ENCODE assay signal across 8 cellular contexts in the genomic region with DNA sequence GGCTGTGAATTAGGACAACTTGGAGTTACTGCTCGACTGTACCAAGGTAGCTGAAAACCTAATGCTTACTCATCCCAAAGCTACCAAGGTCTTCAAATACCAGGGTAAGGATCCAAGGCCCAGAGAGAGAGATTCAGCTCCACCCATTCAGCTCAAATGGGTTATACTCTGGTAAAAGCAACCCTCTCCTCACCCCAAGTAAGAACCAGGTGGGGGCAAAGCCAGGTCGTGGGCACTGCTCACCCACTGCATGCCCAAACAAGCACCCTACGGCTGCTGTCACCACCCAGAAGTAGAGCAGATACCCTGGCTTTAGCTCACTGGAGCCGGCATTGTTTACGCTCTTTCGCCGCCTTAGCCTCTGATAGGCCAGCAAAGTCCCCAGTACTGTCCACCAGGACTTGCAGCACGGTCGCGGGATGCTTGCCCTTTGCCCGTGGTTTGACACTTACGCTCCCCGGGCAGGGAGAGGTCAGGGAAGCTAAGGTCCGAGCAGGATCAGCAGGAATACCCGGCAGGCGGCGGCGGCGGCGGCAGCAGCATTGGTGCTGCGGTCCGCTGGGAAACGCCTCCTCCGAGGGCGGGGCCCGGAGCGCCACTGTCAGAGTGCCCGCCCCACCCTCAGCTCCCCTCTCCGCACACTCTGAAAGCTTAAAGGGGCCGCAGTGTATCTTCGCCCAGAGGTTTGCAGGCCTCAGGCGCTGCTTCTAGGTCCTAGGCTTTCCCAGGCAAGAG. TPM values are rescaled to one million over a fixed set of nuclear protein-coding genes. Genes with fewer than 3 reads are reported as not detected.
DNase-seq lines count a peak whose midpoint lies in the region; ATAC-seq and TF ChIP-seq lines count a peak whose summit lies in the region.

No MANE protein-coding gene starts in this region.

- no peaks in the 10 kb centered on the region for H3K9me3 Mint-ChIP-seq in stimulated activated naive CD8-positive, alpha-beta T cell treated with anti-CD3 and anti-CD28 coated beads, Interleukin-15, amount 100 ng/mL, for 72 hours

- H3K4me2 ChIP-seq in neural cell (ENCODE audit: low read length) = peak overlapping the region; percentile 54

- H3K9me3 ChIP-seq in AG04450 (ENCODE audit: control insufficient read depth, insufficient read depth, low read length) (no peaks in the 10 kb centered on the region), neural cell (ENCODE audit: low read length) (no peaks in the 10 kb centered on the region)

- H3K27me3 Mint-ChIP-seq in stimulated activated naive CD8-positive, alpha-beta T cell treated with anti-CD3 and anti-CD28 coated beads, Interleukin-15, amount 100 ng/mL, for 72 hours = no peaks in the 10 kb centered on the region

- peaks cover 22% of the 10 kb centered on the region for H3K4me1 ChIP-seq in foreskin keratinocyte

- H3K36me3 ChIP-seq in neural cell (ENCODE audit: insufficient read depth, low read length) = no peaks in the 10 kb centered on the region

- no peak for TF ChIP-seq EP300 in neural cell (conservative IDR thresholded peaks at IDR 0.05; ENCODE audit: poor library complexity, severe bottlenecking)

- H3K4me3 ChIP-seq in AG04450 (ENCODE audit: low read depth, low read length) = peak overlapping the region; percentile 79
- H3K4me3 ChIP-seq in neural cell (ENCODE audit: low read length) = peak overlapping the region; percentile 74

- H3K27me3 ChIP-seq in AG04450 (ENCODE audit: control insufficient read depth, insufficient read depth, low read length) (no peaks in the 10 kb centered on the region), foreskin keratinocyte (no peaks in the 10 kb centered on the region), neural cell (ENCODE audit: insufficient read depth, low read depth, low read length) (no peaks in the 10 kb centered on the region)

- H3K27ac ChIP-seq in AG04450 (ENCODE audit: low read depth, low read length) (no peak overlapping the region), foreskin keratinocyte (no peak overlapping the region), neural cell (ENCODE audit: low read length) (peak overlapping the region; percentile 38)

- H3K9ac ChIP-seq in neural cell (ENCODE audit: low read length) = peak overlapping the region; percentile 67

- no peaks in the 10 kb centered on the region for H3F3A ChIP-seq in neural cell (ENCODE audit: insufficient read depth, low read length, poor library complexity, severe bottlenecking)

- H3K4me3 Mint-ChIP-seq in stimulated activated naive CD8-positive, alpha-beta T cell treated with anti-CD3 and anti-CD28 coated beads, Interleukin-15, amount 100 ng/mL, for 72 hours = peak overlapping the region; percentile 73 to 83

- H3K4me1 Mint-ChIP-seq in stimulated activated naive CD8-positive, alpha-beta T cell treated with anti-CD3 and anti-CD28 coated beads, Interleukin-15, amount 100 ng/mL, for 72 hours = peaks cover 20% of the 10 kb centered on the region

- peak overlapping the region; percentile 69 for H2AFZ ChIP-seq in neural cell (ENCODE audit: low read depth, low read length)

- DNase-seq in AG04450 (ENCODE audit: low read depth, low spot score) (peak; percentile 24), RPMI7951 (ENCODE audit: low read depth) (peak; percentile 71), foreskin keratinocyte (peak; percentile 49 to 66)
- DNase-seq in activated gamma-delta T cell treated with anti-CD3 and anti-CD28 coated beads, Interleukin-2, amount 50 U/mL, for 16 hours (ENCODE audit: low read depth) = peak; percentile 60
- DNase-seq in stimulated activated naive CD8-positive, alpha-beta T cell treated with anti-CD3 and anti-CD28 coated beads, Interleukin-15, amount 100 ng/mL, for 72 hours = peak; percentile 59 to 66

- H4K20me1 ChIP-seq in neural cell (ENCODE audit: insufficient read depth) = no peaks in the 10 kb centered on the region

- H3K9me2 ChIP-seq in neural cell (ENCODE audit: insufficient read depth, low read length) = no peaks in the 10 kb centered on the region

- POLR2A ChIA-PET in AG04450 (lab: Yijun Ruan, JAX) = interaction anchor here (0.5 to 1.0 kb wide), 4 partner anchors 19 to 512 kb away, joined by 3 to 5 read pairs (median 3); no protein-coding TSS in a partner anchor

- peak; percentile 18; the same call in 1 of the 2 replicates for TF ChIP-seq CTCF in AG04450 (IDR thresholded peaks at IDR 0.05; ENCODE audit: low read depth, low read length)
- peak; percentile 7 for TF ChIP-seq CTCF in foreskin keratinocyte (conservative IDR thresholded peaks at IDR 0.05)
- no peak for TF ChIP-seq CTCF in neural cell (IDR thresholded peaks at IDR 0.05; ENCODE audit: poor library complexity, severe bottlenecking)

- no peak overlapping the region for H3K27ac Mint-ChIP-seq in stimulated activated naive CD8-positive, alpha-beta T cell treated with anti-CD3 and anti-CD28 coated beads, Interleukin-15, amount 100 ng/mL, for 72 hours

- peak; percentile 22 for TF ChIP-seq RAD21 in neural cell (conservative IDR thresholded peaks at IDR 0.05)

- CTCF ChIA-PET in AG04450 (lab: Charles Lee) = interaction anchor here (0.5 to 1.9 kb wide), 3 partner anchors 12 to 1027 kb away, joined by 3 to 6 read pairs (median 4); no protein-coding TSS in a partner anchor

- peaks cover 91% of the 10 kb centered on the region for H3K79me2 ChIP-seq in neural cell (replicated peaks; ENCODE audit: insufficient read depth, low read length)

- ATAC-seq in GM19023 (IDR thresholded peaks at IDR 0.05; ENCODE audit: unreplicated experiment) (peak; percentile 98), HG03342 (IDR thresholded peaks at IDR 0.05; ENCODE audit: unreplicated experiment) (peak; percentile 99), foreskin keratinocyte (peak; percentile 99)
- ATAC-seq in stimulated activated naive CD8-positive, alpha-beta T cell treated with anti-CD3 and anti-CD28 coated beads, Interleukin-15, amount 100 ng/mL, for 72 hours = peak; percentile 100

TF ChIP-seq in neural cell, 6 proteins besides CTCF, POLR2A, EP300 and RAD21:
- TF ChIP-seq MXI1 (conservative IDR thresholded peaks at IDR 0.05; ENCODE audit: poor library complexity, severe bottlenecking) (peak; percentile 66), SMC3 (conservative IDR thresholded peaks at IDR 0.05; ENCODE audit: poor library complexity) (no peak), POLR2AphosphoS5 (IDR thresholded peaks at IDR 0.05) (peak; percentile 45)

RNA-seq across cellular contexts. Expression of a gene that starts 19.6 kb away (rescaled TPM):
- polyA plus RNA-seq in AG04450 (2011; rRNA removed) (93.1 and 114 TPM in 2 replicates), foreskin keratinocyte (22.8 and 34.0 TPM in 2 replicates), neural cell (82.4 and 90.3 TPM in 2 replicates)
- 120 and 138 TPM in 2 replicates for polyA minus RNA-seq in AG04450 (2011; rRNA and poly(A)+ RNA removed)
- total RNA-seq in RPMI7951 (2014; rRNA removed; shearing (Covaris generic)) = 83.3 and 92.9 TPM in 2 replicates
- 89.5 and 110 TPM in 2 replicates for total RNA-seq in foreskin keratinocyte
- polyA minus RNA-seq in neural cell = 234 and 264 TPM in 2 replicates
